In genomic region chr7:151128144-151128543, GRCh38 we compare ENCODE assay signal across 28 cellular contexts. TPM values are rescaled to one million over a fixed set of nuclear protein-coding genes. Genes with fewer than 3 reads are reported as not detected.
"Had no signal": no experiment of that assay in that cellular context is flagged by ENCODE, and none has a peak within 500 bp of the region (broad histone marks: within the 10 kb centered on the region; RNA-seq: fewer than 3 reads in every experiment).

No MANE protein-coding gene starts in this region.

- H3K27me3 ChIP-seq: ascending aorta, body of pancreas had no signal

- H3K27me3 Mint-ChIP-seq: activated CD4-positive, alpha-beta T cell treated with anti-CD3 and anti-CD28 coated beads for 36 hours; activated naive CD8-positive, alpha-beta T cell treated with anti-CD3 and anti-CD28 coated beads, Interleukin-2, amount 50 U/mL, for 24 hours; T-cell had no signal

- H3K36me3 Mint-ChIP-seq: activated naive CD4-positive, alpha-beta T cell treated with anti-CD3 and anti-CD28 coated beads, Interleukin-2, amount 50 U/mL, for 72 hours had no signal

- H3K4me1 Mint-ChIP-seq: activated naive CD8-positive, alpha-beta T cell treated with anti-CD3 and anti-CD28 coated beads, Interleukin-2, amount 50 U/mL, for 24 hours had no signal

- ATAC-seq: activated CD4-positive, alpha-beta T cell treated with anti-CD3 and anti-CD28 coated beads for 36 hours; activated CD8-positive, alpha-beta T cell treated with anti-CD3 and anti-CD28 coated beads, Interleukin-2, amount 10 ng/mL, durations not matched to agents 7 days and 5 days; activated naive CD4-positive, alpha-beta T cell treated with anti-CD3 and anti-CD28 coated beads, Interleukin-2, amount 50 U/mL, for 72 hours; activated naive CD8-positive, alpha-beta T cell treated with anti-CD3 and anti-CD28 coated beads, Interleukin-2, amount 50 U/mL, for 24 hours; body of pancreas; PC-3; T-cell had no signal

- H3K27ac Mint-ChIP-seq: activated CD4-positive, alpha-beta T cell treated with anti-CD3 and anti-CD28 coated beads for 36 hours; activated CD8-positive, alpha-beta T cell treated with anti-CD3 and anti-CD28 coated beads, Interleukin-2, amount 10 ng/mL, durations not matched to agents 7 days and 5 days; activated naive CD4-positive, alpha-beta T cell treated with anti-CD3 and anti-CD28 coated beads, Interleukin-2, amount 50 U/mL, for 72 hours; activated naive CD8-positive, alpha-beta T cell treated with anti-CD3 and anti-CD28 coated beads, Interleukin-2, amount 50 U/mL, for 24 hours; T-cell had no signal

- H3K9me3 Mint-ChIP-seq: activated naive CD4-positive, alpha-beta T cell treated with anti-CD3 and anti-CD28 coated beads, Interleukin-2, amount 50 U/mL, for 72 hours; activated naive CD8-positive, alpha-beta T cell treated with anti-CD3 and anti-CD28 coated beads, Interleukin-2, amount 50 U/mL, for 24 hours; T-cell had no signal

- DNase-seq: activated CD4-positive, alpha-beta T cell treated with anti-CD3 and anti-CD28 coated beads for 36 hours; activated CD4-positive, alpha-beta T cell treated with anti-CD3 and anti-CD28 coated beads, Interleukin-2, amount 50 U/mL, for 4 hours; activated CD8-positive, alpha-beta memory T cell treated with anti-CD3 and anti-CD28 coated beads, Interleukin-2, amount 50 U/mL, for 48 hours; activated CD8-positive, alpha-beta T cell treated with anti-CD3 and anti-CD28 coated beads, Interleukin-2, amount 10 ng/mL, durations not matched to agents 7 days and 5 days; activated effector memory CD4-positive, alpha-beta T cell treated with Interleukin-2 at 50 U/mL for 16 hours; activated naive CD4-positive, alpha-beta T cell; activated naive CD8-positive, alpha-beta T cell treated with anti-CD3 and anti-CD28 coated beads, Interleukin-2, amount 50 U/mL, for 24 hours; activated T-cell treated with anti-CD3 and anti-CD28 coated beads, Interleukin-2, amount 50 U/mL, for 1 hour; amniotic stem cell; body of pancreas; central memory CD4-positive, alpha-beta T cell; KG1; NCI-H1048; NCI-H146; NCI-H187 treated with DMSO at 0.1 percent for 48 hours; NCI-H2081 treated with DMSO at 0.1 percent for 48 hours; NCI-H446; NCI-H524; PC-3; SHP77 treated with DMSO at 0.1 percent for 48 hours; T-cell had no signal

- H3K27ac ChIP-seq: ascending aorta, body of pancreas, VCaP had no signal

- H3K4me3 Mint-ChIP-seq: activated CD4-positive, alpha-beta T cell treated with anti-CD3 and anti-CD28 coated beads for 36 hours; activated CD8-positive, alpha-beta T cell treated with anti-CD3 and anti-CD28 coated beads, Interleukin-2, amount 10 ng/mL, durations not matched to agents 7 days and 5 days; activated naive CD8-positive, alpha-beta T cell treated with anti-CD3 and anti-CD28 coated beads, Interleukin-2, amount 50 U/mL, for 24 hours; T-cell had no signal

- H3K4me3 ChIP-seq: ascending aorta, body of pancreas had no signal

- H3K9me3 ChIP-seq: ascending aorta, body of pancreas had no signal

RNA-seq across cellular contexts. Expression of gene GBX1, which starts 39.4 kb away (rescaled TPM):
- total RNA-seq: activated CD8-positive, alpha-beta T cell treated with anti-CD3 and anti-CD28 coated beads, Interleukin-2, amount 10 ng/mL, durations not matched to agents 7 days and 5 days; ascending aorta; body of pancreas; bronchial epithelial cell; LHCN-M2; M059J; PC-3; T-cell; T-helper 2 cell treated with Interferon-gamma antibody and Interleukin-4, amounts not matched to agents 100 ng/mL and 5 ng/mL, for 36 hours had no signal

RNA-seq across cellular contexts. Expression of gene ASB10, which starts 58.9 kb away (rescaled TPM):
- total RNA-seq: activated CD4-positive, alpha-beta T cell treated with anti-CD3 and anti-CD28 coated beads for 36 hours; activated CD8-positive, alpha-beta T cell treated with anti-CD3 and anti-CD28 coated beads, Interleukin-2, amount 10 ng/mL, durations not matched to agents 7 days and 5 days; activated naive CD4-positive, alpha-beta T cell treated with anti-CD3 and anti-CD28 coated beads, Interleukin-2, amount 50 U/mL, for 72 hours; ascending aorta; body of pancreas; bronchial epithelial cell; LHCN-M2; M059J; PC-3; T-cell; T-helper 2 cell treated with Interferon-gamma antibody and Interleukin-4, amounts not matched to agents 100 ng/mL and 5 ng/mL, for 36 hours had no signal
